Comparison of ENCODE assay signal across 16 cellular contexts in the genomic region with DNA sequence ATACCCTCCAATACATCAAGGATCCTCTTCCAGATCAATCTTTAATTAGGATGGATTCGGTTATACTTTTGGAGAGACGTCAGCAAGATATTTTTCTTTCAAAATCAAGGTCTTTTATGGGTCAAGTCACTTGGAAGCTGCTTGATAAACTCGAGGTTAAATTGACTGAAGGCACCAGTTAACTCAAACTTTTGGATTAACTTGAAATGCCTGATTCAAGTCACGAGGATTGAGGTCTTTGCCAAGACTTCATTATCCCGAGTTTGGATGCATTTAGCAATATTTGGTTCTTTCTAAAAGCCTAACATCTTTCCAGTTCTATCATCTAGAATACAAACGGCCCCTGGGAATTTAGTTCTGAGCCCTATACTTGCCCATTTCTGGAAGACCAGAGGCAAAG.
"Had no signal": no experiment of that assay in that cellular context is flagged by ENCODE, and none has a peak within 500 bp of the region (broad histone marks: within the 10 kb centered on the region; RNA-seq: fewer than 3 reads in every experiment).

No MANE protein-coding gene starts in this region.

- H3K9me3 ChIP-seq: thyroid gland, vagina had no signal

- ATAC-seq: activated CD8-positive, alpha-beta memory T cell treated with anti-CD3 and anti-CD28 coated beads, Interleukin-2, amount 10 ng/mL, durations not matched to agents 7 days and 5 days; activated naive CD8-positive, alpha-beta T cell treated with anti-CD3 and anti-CD28 coated beads, Interleukin-2, amount 50 U/mL, for 24 hours; right cardiac atrium had no signal

- H3K4me1 ChIP-seq: SJSA1, thyroid gland, vagina had no signal

- H3K27me3 ChIP-seq: thyroid gland, vagina had no signal

- H3K4me3 ChIP-seq: lung, SJSA1, thyroid gland, vagina had no signal

- H3K27ac ChIP-seq: SJSA1, thyroid gland had no signal

- H3K36me3 ChIP-seq: SJSA1, thyroid gland, vagina had no signal

- DNase-seq: activated CD4-positive, alpha-beta memory T cell treated with anti-CD3 and anti-CD28 coated beads, Interleukin-2, amount 10 ng/mL, durations not matched to agents 7 days and 5 days; activated CD4-positive, alpha-beta T cell treated with anti-CD3 and anti-CD28 coated beads for 4 hours; activated CD8-positive, alpha-beta memory T cell treated with anti-CD3 and anti-CD28 coated beads, Interleukin-2, amount 10 ng/mL, durations not matched to agents 7 days and 5 days; activated naive CD4-positive, alpha-beta T cell treated with anti-CD3 and anti-CD28 coated beads, Interleukin-2, amount 10 ng/mL, durations not matched to agents 7 days and 5 days; activated naive CD8-positive, alpha-beta T cell treated with anti-CD3 and anti-CD28 coated beads, Interleukin-2, amount 50 U/mL, for 24 hours; effector CD8-positive, alpha-beta T cell; head of caudate nucleus; midbrain; occipital lobe; right cardiac atrium; small intestine; stimulated activated CD4-positive, alpha-beta T cell treated with anti-CD3 and anti-CD28 coated beads, Interleukin-4, amount 100 ng/mL, for 1 hour; thyroid gland had no signal
